ENCODE assay signal across 9 cellular contexts in genomic region chr9:109440117-109440515, GRCh38. TPM values are rescaled to one million over a fixed set of nuclear protein-coding genes. Genes with fewer than 3 reads are reported as not detected.
DNase-seq lines count a peak whose midpoint lies in the region; ATAC-seq and TF ChIP-seq lines count a peak whose summit lies in the region.
"Had no signal": no experiment of that assay in that cellular context is flagged by ENCODE, and none has a peak within 500 bp of the region (broad histone marks: within the 10 kb centered on the region; RNA-seq: fewer than 3 reads in every experiment).

No MANE protein-coding gene starts in this region.

- H3K9me3 ChIP-seq in liver (ENCODE audit: control insufficient read depth in 4 of 4, low read length in 3 of 4) = no peaks in the 10 kb centered on the region
- H3K9me3 ChIP-seq: gastroesophageal sphincter had no signal

- no peak overlapping the region for H3K4me3 ChIP-seq in liver (ENCODE audit: low read depth in 1 of 3, low read length in 3 of 3)
- H3K4me3 ChIP-seq: gastroesophageal sphincter had no signal

- TF ChIP-seq CTCF in liver (IDR thresholded peaks at IDR 0.05; ENCODE audit: low read depth, low read length, missing input control) = no peak

- no peaks in the 10 kb centered on the region for H3K27me3 ChIP-seq in liver (ENCODE audit: control insufficient read depth in 4 of 4, insufficient read depth in 4 of 4, low read length in 3 of 4)
- H3K27me3 ChIP-seq: gastroesophageal sphincter had no signal

- peak overlapping the region; percentile 15 to 71 for H3K27ac ChIP-seq in liver (ENCODE audit: low read depth in 1 of 2, low read length in 2 of 2)
- H3K27ac ChIP-seq: gastroesophageal sphincter had no signal

- intact Hi-C loops in posterior cingulate gyrus (cut with DNase I) = loop anchor here (2.0 kb wide), 2 partner anchors 29 to 81 kb away; no protein-coding TSS in a partner anchor

- peaks cover 2 to 16% (median 11%) of the 10 kb centered on the region in 4 donors for H3K36me3 ChIP-seq in liver (ENCODE audit: control insufficient read depth in 4 of 4, insufficient read depth in 3 of 4, low read depth in 1 of 4, low read length in 3 of 4)
- H3K36me3 ChIP-seq: gastroesophageal sphincter had no signal

- 53% methylated on average over 3 of the region's 3 CpGs for WGBS in liver

- no peak overlapping the region for H3K9ac ChIP-seq in liver (ENCODE audit: low read depth in 1 of 2, low read length in 2 of 2)

- DNase-seq in KBM-7 (peak; percentile 61), NCI-H1048 (lab: John Stamatoyannopoulos, UW) (no peak), GM19238 (ENCODE audit: insufficient read length, low spot score) (no peak), posterior cingulate gyrus (no peak)

- ATAC-seq in GM18511 (IDR thresholded peaks at IDR 0.05; ENCODE audit: unreplicated experiment) (peak; percentile 58), GM21619 (IDR thresholded peaks at IDR 0.05; ENCODE audit: unreplicated experiment) (peak; percentile 39), GM18870 (IDR thresholded peaks at IDR 0.05; ENCODE audit: unreplicated experiment) (no peak)

- in situ Hi-C loops in KBM-7 (cut with MboI; ENCODE audit: low pct_unique_long_range_greater_than_20kb, low sequenced_read_pairs) = no loop called here

- no peak for TF ChIP-seq RAD21 in liver (IDR thresholded peaks at IDR 0.05)

- peaks cover 2 to 16% (median 7%) of the 10 kb centered on the region in 4 donors for H3K4me1 ChIP-seq in liver (ENCODE audit: control insufficient read depth in 4 of 4, insufficient read depth in 4 of 4, low read length in 3 of 4)
- H3K4me1 ChIP-seq: gastroesophageal sphincter had no signal

TF ChIP-seq in liver, 16 proteins besides CTCF, POLR2A, EP300 and RAD21:
- peak; percentile 37 for TF ChIP-seq MAX (IDR thresholded peaks at IDR 0.05)
- TF ChIP-seq SP1 (IDR thresholded peaks at IDR 0.05) = no peak
- TF ChIP-seq, protein P1, sequence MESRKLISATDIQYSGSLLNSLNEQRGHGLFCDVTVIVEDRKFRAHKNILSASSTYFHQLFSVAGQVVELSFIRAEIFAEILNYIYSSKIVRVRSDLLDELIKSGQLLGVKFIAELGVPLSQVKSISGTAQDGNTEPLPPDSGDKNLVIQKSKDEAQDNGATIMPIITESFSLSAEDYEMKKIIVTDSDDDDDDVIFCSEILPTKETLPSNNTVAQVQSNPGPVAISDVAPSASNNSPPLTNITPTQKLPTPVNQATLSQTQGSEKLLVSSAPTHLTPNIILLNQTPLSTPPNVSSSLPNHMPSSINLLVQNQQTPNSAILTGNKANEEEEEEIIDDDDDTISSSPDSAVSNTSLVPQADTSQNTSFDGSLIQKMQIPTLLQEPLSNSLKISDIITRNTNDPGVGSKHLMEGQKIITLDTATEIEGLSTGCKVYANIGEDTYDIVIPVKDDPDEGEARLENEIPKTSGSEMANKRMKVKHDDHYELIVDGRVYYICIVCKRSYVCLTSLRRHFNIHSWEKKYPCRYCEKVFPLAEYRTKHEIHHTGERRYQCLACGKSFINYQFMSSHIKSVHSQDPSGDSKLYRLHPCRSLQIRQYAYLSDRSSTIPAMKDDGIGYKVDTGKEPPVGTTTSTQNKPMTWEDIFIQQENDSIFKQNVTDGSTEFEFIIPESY (IDR thresholded peaks at IDR 0.05) = no peak
- TF ChIP-seq RXRA (IDR thresholded peaks at IDR 0.05) = peak; percentile 22 to 41
- TF ChIP-seq HNF4G (IDR thresholded peaks at IDR 0.05) = no peak
- no peak for TF ChIP-seq FOXA1 (IDR thresholded peaks at IDR 0.05)
- no peak for TF ChIP-seq EGR1 (IDR thresholded peaks at IDR 0.05; ENCODE audit: low read depth in 2 of 2)
- TF ChIP-seq HNF4A (conservative IDR thresholded peaks at IDR 0.05) = peak in 1 of 2 donors; percentile 9
- TF ChIP-seq YY1 (IDR thresholded peaks at IDR 0.05) = no peak
- TF ChIP-seq TAF1 (conservative IDR thresholded peaks at IDR 0.05) = no peak
- no peak for TF ChIP-seq GABPA (IDR thresholded peaks at IDR 0.05 in 1 of 2, conservative IDR thresholded peaks at IDR 0.05 in 1 of 2)
- TF ChIP-seq REST (IDR thresholded peaks at IDR 0.05) = no peak
- no peak for TF ChIP-seq NR2F2 (IDR thresholded peaks at IDR 0.05)

RNA-seq across cellular contexts. Expression of gene PTPN3, which starts 58.0 kb away (rescaled TPM):
- total RNA-seq in liver = 10 to 100 TPM in 1 of 2 donors, 1 to 10 TPM in 1; 6.3 to 30.3 TPM
- polyA plus RNA-seq in liver = 10 to 100 TPM; 20.3 to 26.8 TPM
